Comparison of ENCODE assay signal across 8 cellular contexts in genomic region chr18:54257818-54258217, GRCh38. TPM values are rescaled to one million over a fixed set of nuclear protein-coding genes. Genes with fewer than 3 reads are reported as not detected.
DNase-seq lines count a peak whose midpoint lies in the region; TF ChIP-seq lines count a peak whose summit lies in the region.
"Not testable (repeated sequence)": the region's sequence is repeated elsewhere in the genome, so short reads cannot be mapped to it uniquely, and the experiment has no call there.

No MANE protein-coding gene starts in this region.

- intact Hi-C loops in esophagus squamous epithelium (cut with DNase I); thyroid gland (cut with DNase I): not testable (repeated sequence)

- not testable (repeated sequence) for H3K27me3 ChIP-seq in HUES6 (ENCODE audit: control insufficient read depth, insufficient read depth, low read length); adipocyte (replicated peaks; ENCODE audit: control insufficient read depth, insufficient read depth, low read length); esophagus squamous epithelium; neutrophil; thyroid gland

- not testable (repeated sequence) for H3K36me3 ChIP-seq in HUES6 (ENCODE audit: control insufficient read depth, insufficient read depth, low read length); adipocyte (ENCODE audit: control insufficient read depth, insufficient read depth, low read length, severe bottlenecking); esophagus squamous epithelium; neutrophil; thyroid gland

- H3K27ac ChIP-seq in HUES6 (ENCODE audit: low read depth, low read length) (peak overlapping the region; percentile 44; the same call in 1 of the 2 replicates), esophagus squamous epithelium (peak overlapping the region in 3 of 4 donors; percentile 18 to 50 (median 23)), neutrophil (peak overlapping the region; percentile 48), thyroid gland (peak overlapping the region; percentile 92 to 98 (median 93))

- not testable (repeated sequence) for H3K9ac ChIP-seq in HUES6 (ENCODE audit: low read length)
- peak overlapping the region; percentile 62 for H3K9ac ChIP-seq in adipocyte (ENCODE audit: low read length)

- not testable (repeated sequence) for H3K9me3 ChIP-seq in HUES6 (ENCODE audit: control insufficient read depth, insufficient read depth, low read depth, low read length); adipocyte (ENCODE audit: control insufficient read depth, low read length); esophagus squamous epithelium; neutrophil; thyroid gland

- WGBS in esophagus squamous epithelium, 2 donors: 78 to 79% methylated on average over 6 of the region's 6 CpGs
- WGBS in thyroid gland, 2 donors: 34 to 39% methylated on average over 6 of the region's 6 CpGs

- TF ChIP-seq CTCF in AG10803 (conservative IDR thresholded peaks at IDR 0.05; ENCODE audit: low read length); esophagus squamous epithelium (IDR thresholded peaks at IDR 0.05); neutrophil (IDR thresholded peaks at IDR 0.05); thyroid gland (IDR thresholded peaks at IDR 0.05): not testable (repeated sequence)

- DNase-seq in AG10803 (ENCODE audit: low read depth) (peak; percentile 59), GM04504 (ENCODE audit: low read depth) (peak; percentile 19), adipocyte (ENCODE audit: low read depth) (peak; percentile 29), iris pigment epithelial cell (ENCODE audit: low read depth) (peak; percentile 67), thyroid gland (peak; percentile 85)
- not testable (repeated sequence) for DNase-seq in esophagus squamous epithelium (lab: John Stamatoyannopoulos, UW)

- H3K4me3 ChIP-seq in AG10803 (ENCODE audit: low read length); esophagus squamous epithelium; neutrophil (ENCODE audit: low read depth in 1 of 2, low read length in 1 of 2); thyroid gland (replicated peaks in 1 of 3): not testable (repeated sequence)
- H3K4me3 ChIP-seq in HUES6 (ENCODE audit: low read depth, low read length) (peak overlapping the region; percentile 26; the same call in 1 of the 2 replicates), adipocyte (ENCODE audit: low read length) (peak overlapping the region; percentile 52)

- peaks cover 40% of the 10 kb centered on the region for H3K4me1 ChIP-seq in HUES6 (ENCODE audit: control insufficient read depth, insufficient read depth, low read length)
- H3K4me1 ChIP-seq in adipocyte (ENCODE audit: control insufficient read depth, insufficient read depth, low read length): peaks cover 52% of the 10 kb centered on the region
- peaks cover 10 to 86% (median 26%) of the 10 kb centered on the region in 3 donors for H3K4me1 ChIP-seq in esophagus squamous epithelium
- peaks cover 62 to 64% of the 10 kb centered on the region in 2 experiments for H3K4me1 ChIP-seq in neutrophil (ENCODE audit: control insufficient read depth in 1 of 2, insufficient read depth in 1 of 2, low read depth in 1 of 2, low read length in 1 of 2)
- H3K4me1 ChIP-seq in thyroid gland: peaks cover 47 to 76% of the 10 kb centered on the region in 2 donors

- not testable (repeated sequence) for TF ChIP-seq POLR2A in esophagus squamous epithelium (IDR thresholded peaks at IDR 0.05)
- peak in 1 of 2 donors; percentile 34 for TF ChIP-seq POLR2A in thyroid gland (IDR thresholded peaks at IDR 0.05)

RNA-seq across cellular contexts. Expression of gene POLI, which starts 11.5 kb away (rescaled TPM):
- total RNA-seq in esophagus squamous epithelium (10 to 100 TPM in 2 of 4 donors, 1 to 10 TPM in 2; 5.0 to 24.2 (median 9.7) TPM), thyroid gland (100 to 1,000 TPM in 3 of 4 donors, 10 to 100 TPM in 1; 93.4 to 152 (median 118) TPM)

RNA-seq across cellular contexts. Expression of gene MBD2, which starts 33.3 kb away (rescaled TPM):
- 10 to 100 TPM; 38.2 to 48.4 (median 46.3) TPM for total RNA-seq in esophagus squamous epithelium
- 10 to 100 TPM; 81.4 to 96.3 (median 88.8) TPM for total RNA-seq in thyroid gland

Comparison
In these comparisons a context has a peak if more than half of its experiments do, and no peak if none do; other contexts are left out.
1. H3K27ac ChIP-seq: peak in every context shown above with its lines; median percentile 93 in thyroid gland; 48 in neutrophil; 44 in HUES6; 23 in esophagus squamous epithelium.